In genomic region chr15:67253517-67254237, GRCh38 we compare ENCODE assay signal across 8 cellular contexts. TPM values are rescaled to one million over a fixed set of nuclear protein-coding genes. Genes with fewer than 3 reads are reported as not detected.
DNase-seq lines count a peak whose midpoint lies in the region; ATAC-seq, FAIRE-seq and TF ChIP-seq lines count a peak whose summit lies in the region.

No MANE protein-coding gene starts in this region.

- TF ChIP-seq POLR2A in GM12878 (IDR thresholded peaks at IDR 0.05; ENCODE audit: low read depth, low read length): no peak

- RAD21 ChIA-PET in GM12878 (lab: Charles Lee; ENCODE audit: unreplicated experiment): interaction anchor here (0.7 to 1.0 kb wide), 2 partner anchors 114 to 153 kb away, joined by 3 to 4 read pairs; no protein-coding TSS in a partner anchor

- 25% methylated on average over 16 of the region's 16 CpGs for WGBS in GM12878 (ENCODE audit: insufficient coverage, insufficient replicate concordance, low lambda C conversion rate, missing lambda C conversion rate)

- ATAC-seq in DND-41 (ENCODE audit: insufficient read depth, low read depth) (no peak), GM12878 (no peak), lower lobe of right lung (peak in 1 of 2 donors; percentile 3), upper lobe of right lung (no peak), GM18909 (IDR thresholded peaks at IDR 0.05; ENCODE audit: poor library complexity, unreplicated experiment) (no peak)

- H4K20me1 ChIP-seq in DND-41 (ENCODE audit: insufficient read depth, low read length): no peaks in the 10 kb centered on the region; the same call in 1 of the 2 replicates
- H4K20me1 ChIP-seq in GM12878 (ENCODE audit: control insufficient read depth, insufficient read depth): no peaks in the 10 kb centered on the region

- no peak for TF ChIP-seq RAD21 in GM12878 (IDR thresholded peaks at IDR 0.05; ENCODE audit: insufficient read depth, low read depth, low read length)

- H3K27me3 ChIP-seq in DND-41 (ENCODE audit: insufficient read depth, low read length, poor library complexity): peaks cover 5% of the 10 kb centered on the region
- H3K27me3 ChIP-seq in GM12878 (replicated peaks in 1 of 2; ENCODE audit: control insufficient read depth in 2 of 2, insufficient read depth in 2 of 2, low read length in 1 of 2): no peaks in the 10 kb centered on the region
- H3K27me3 ChIP-seq in lower lobe of right lung (ENCODE audit: low read depth): no peaks in the 10 kb centered on the region
- H3K27me3 ChIP-seq in upper lobe of right lung: no peaks in the 10 kb centered on the region

- peak overlapping the region; percentile 69 for H3K27ac ChIP-seq in DND-41 (ENCODE audit: low read length)
- peak overlapping the region; percentile 78 for H3K27ac ChIP-seq in GM12878 (ENCODE audit: control insufficient read depth, insufficient read depth)
- peak overlapping the region; percentile 91 for H3K27ac ChIP-seq in lower lobe of right lung
- H3K27ac ChIP-seq in upper lobe of right lung: peak overlapping the region; percentile 92

- peak; percentile 11 for DNase-seq in DND-41
- no peak for DNase-seq in LNCaP clone FGC (ENCODE audit: low read depth)
- no peak for DNase-seq in GM12878 (ENCODE audit: low read depth, low spot score)
- no peak for DNase-seq in lower lobe of right lung
- no peak for DNase-seq in upper lobe of right lung
- DNase-seq in ureter (ENCODE audit: low spot score): no peak
- DNase-seq in middle frontal gyrus (ENCODE audit: extremely low spot score, low spot score): no peak

- H3K9me3 ChIP-seq in DND-41 (ENCODE audit: insufficient read depth, low read length, severe bottlenecking) (no peaks in the 10 kb centered on the region), GM12878 (replicated peaks; ENCODE audit: control insufficient read depth, insufficient read depth, low read length) (no peaks in the 10 kb centered on the region), lower lobe of right lung (no peaks in the 10 kb centered on the region), upper lobe of right lung (no peaks in the 10 kb centered on the region)

- TF ChIP-seq EP300 in GM12878 (IDR thresholded peaks at IDR 0.05; ENCODE audit: borderline replicate concordance in 1 of 2, control insufficient read depth in 1 of 2, low read depth in 2 of 2, low read length in 2 of 2): no peak

- H3K9ac ChIP-seq in DND-41 (ENCODE audit: low read depth, low read length) (peak overlapping the region; percentile 68), GM12878 (ENCODE audit: control insufficient read depth, insufficient read depth, low read length) (peak overlapping the region; percentile 90)

- H3K79me2 ChIP-seq in DND-41 (ENCODE audit: insufficient read depth, low read length): peaks cover 52% of the 10 kb centered on the region
- peaks cover 25% of the 10 kb centered on the region for H3K79me2 ChIP-seq in GM12878 (ENCODE audit: control insufficient read depth, insufficient read depth, low read length)

- TF ChIP-seq CTCF in DND-41 (IDR thresholded peaks at IDR 0.05; ENCODE audit: borderline replicate concordance, extremely low read depth, low read length, poor library complexity, severe bottlenecking): no peak
- TF ChIP-seq CTCF in LNCaP clone FGC (IDR thresholded peaks at IDR 0.05; ENCODE audit: control insufficient read depth, extremely low read depth, insufficient read depth): no peak
- TF ChIP-seq CTCF in GM12878 (IDR thresholded peaks at IDR 0.05 in 2 of 3, conservative IDR thresholded peaks at IDR 0.05 in 1 of 3; ENCODE audit: control insufficient read depth in 2 of 3, extremely low read depth in 1 of 3, insufficient read depth in 1 of 3, low read depth in 3 of 3, low read length in 3 of 3): no peak
- TF ChIP-seq CTCF in lower lobe of right lung (IDR thresholded peaks at IDR 0.05): no peak
- no peak for TF ChIP-seq CTCF in upper lobe of right lung (IDR thresholded peaks at IDR 0.05)

- CTCF ChIA-PET in GM12878 (lab: Yijun Ruan, JAX): interaction anchor here (0.6 kb wide), 1 partner anchor 1902 kb away, joined by 3 read pairs; no protein-coding TSS in a partner anchor

- H3K4me1 ChIP-seq in DND-41 (ENCODE audit: insufficient read depth, low read length): peaks cover 22% of the 10 kb centered on the region
- H3K4me1 ChIP-seq in GM12878 (ENCODE audit: control insufficient read depth, insufficient read depth, low read length): no peaks in the 10 kb centered on the region
- peaks cover 21% of the 10 kb centered on the region for H3K4me1 ChIP-seq in lower lobe of right lung
- peaks cover 15% of the 10 kb centered on the region for H3K4me1 ChIP-seq in upper lobe of right lung

- BruUV-seq in GM12878 (replicated peaks; lab: Mats Ljungman, UMichigan): TSS peak; percentile 74

- SMC1A ChIA-PET in GM12878 (lab: Charles Lee; ENCODE audit: uncharacterized antibody, unreplicated experiment): interaction anchor here (1.2 to 2.5 kb wide), 3 partner anchors 12 to 136 kb away, joined by 3 to 9 read pairs (median 3); no protein-coding TSS in a partner anchor

- in situ Hi-C loops in GM12878 (cut with MboI): no loop called here

- POLR2A ChIA-PET in GM12878 (lab: Charles Lee): interaction anchor here (1.4 kb wide), 1 partner anchor 51 kb away, joined by 3 read pairs; no protein-coding TSS in a partner anchor

- H3K36me3 ChIP-seq in DND-41 (ENCODE audit: insufficient read depth, low read length): no peaks in the 10 kb centered on the region
- no peaks in the 10 kb centered on the region for H3K36me3 ChIP-seq in GM12878 (ENCODE audit: control insufficient read depth in 2 of 2, insufficient read depth in 2 of 2, low read length in 1 of 2)
- no peaks in the 10 kb centered on the region for H3K36me3 ChIP-seq in lower lobe of right lung
- no peaks in the 10 kb centered on the region for H3K36me3 ChIP-seq in upper lobe of right lung

- peak overlapping the region; percentile 90 for H2AFZ ChIP-seq in DND-41 (ENCODE audit: low read depth, low read length)
- peak overlapping the region; percentile 87 for H2AFZ ChIP-seq in GM12878 (ENCODE audit: control insufficient read depth, low read depth, low read length)

- H3K4me3 ChIP-seq in DND-41 (ENCODE audit: low read depth in 1 of 2, low read length in 2 of 2) (peak overlapping the region; percentile 72 to 75), LNCaP clone FGC (ENCODE audit: low read depth, low read length) (peak overlapping the region; percentile 71), GM12878 (peak overlapping the region; percentile 84), lower lobe of right lung (peak overlapping the region; percentile 74), upper lobe of right lung (peak overlapping the region; percentile 88)

- no peak for FAIRE-seq in GM12878 (lab: Jason Lieb, UNC)

- peak overlapping the region; percentile 66 for H3K4me2 ChIP-seq in DND-41 (ENCODE audit: insufficient read depth, low read length)
- peak overlapping the region; percentile 87 for H3K4me2 ChIP-seq in GM12878 (ENCODE audit: control insufficient read depth, insufficient read depth)

- intact Hi-C loops in GM12878 (cut with micrococcal nuclease; ENCODE audit: unreplicated experiment): loop anchor here (5.0 kb wide), 1 partner anchor 309 kb away; no protein-coding TSS in a partner anchor
- intact Hi-C loops in lower lobe of right lung (cut with DNase I): no loop called here
- intact Hi-C loops in upper lobe of right lung (cut with DNase I): no loop called here

TF ChIP-seq in GM12878, 131 proteins besides CTCF, POLR2A, EP300 and RAD21 (continues in another document):
- TF ChIP-seq CBFB (IDR thresholded peaks at IDR 0.05; ENCODE audit: low read depth) (no peak), SMAD1 (IDR thresholded peaks at IDR 0.05; ENCODE audit: low read depth, partially characterized antibody) (no peak), ASH2L (IDR thresholded peaks at IDR 0.05; ENCODE audit: borderline replicate concordance, low read depth) (no peak), FOS (IDR thresholded peaks at IDR 0.05; ENCODE audit: borderline replicate concordance, extremely low read depth, insufficient read length) (no peak), IKZF1 (conservative IDR thresholded peaks at IDR 0.05) (no peak)

RNA-seq across cellular contexts. Expression of gene AAGAB, which starts 0.8 kb away (rescaled TPM):
- 34.2 and 35.0 TPM in 2 replicates for total RNA-seq in GM12878 (2013; cell fraction: nucleolus; rRNA removed)
- total RNA-seq in GM12878 (2014; rRNA removed) (30.2 and 34.4 TPM in 2 replicates), GM12878 (2014; rRNA removed; fragmentation: Illumina TruSeq; extraction: Trizol) (36.2 and 37.5 TPM in 2 replicates), GM12878 (2021) (38.3 and 38.6 TPM in 2 replicates), lower lobe of right lung (24.9 TPM), upper lobe of right lung (26.6 TPM), ureter (68.2 TPM)
- 15.2 TPM for polyA plus RNA-seq in GM12878 (2011; ENCODE audit: low read depth)
- polyA plus RNA-seq in GM12878 (2011; rRNA removed) (43.5 and 55.9 TPM in 2 replicates), GM12878 (2014; fragmentation: Illumina TruSeq; extraction: Trizol) (38.4 and 42.6 TPM in 2 replicates), GM12878 (2014; fragmentation: Nextera tagmentation; extraction: Ambion mirVana) (10 to 100 TPM; 11.4 to 32.4 TPM), GM12878 (2014; rRNA removed) (27.8 and 29.1 TPM in 2 replicates), GM12878 (2016; fragmentation: Nextera tagmentation; extraction: Ambion mirVana) (10 to 100 TPM; 52.6 to 62.3 TPM)
- 25.0 and 28.5 TPM in 2 replicates for polyA plus RNA-seq in GM12878 (2011; cell fraction: cytosol; rRNA removed)
- polyA plus RNA-seq in GM12878 (2011; cell fraction: nucleus; rRNA removed): 14.6 and 17.5 TPM in 2 replicates
- polyA plus RNA-seq in GM12878 (2012): 15.3 and 17.8 TPM in 2 replicates
- 43.5 and 60.9 TPM in 2 replicates for polyA minus RNA-seq in GM12878 (2011; rRNA and poly(A)+ RNA removed)
- 9.5 and 20.6 TPM in 2 replicates for polyA minus RNA-seq in GM12878 (2011; cell fraction: cytosol; rRNA and poly(A)+ RNA removed)
- 29.4 and 44.3 TPM in 2 replicates for polyA minus RNA-seq in GM12878 (2011; cell fraction: nucleus; rRNA and poly(A)+ RNA removed)

RNA-seq across cellular contexts. Expression of gene IQCH, which starts 0.9 kb away (rescaled TPM):
- total RNA-seq in GM12878 (2013; cell fraction: nucleolus; rRNA removed): 15.0 and 15.8 TPM in 2 replicates
- 1.2 TPM in 2 replicates for total RNA-seq in GM12878 (2014; rRNA removed)
- 0.94 and 1.2 TPM in 2 replicates for total RNA-seq in GM12878 (2014; rRNA removed; fragmentation: Illumina TruSeq; extraction: Trizol)
- 0.41 and 0.96 TPM in 2 replicates for total RNA-seq in GM12878 (2021)
- polyA plus RNA-seq in GM12878 (2011; ENCODE audit: low read depth): 0.20 TPM
- 0.31 and 0.92 TPM in 2 replicates for polyA plus RNA-seq in GM12878 (2011; rRNA removed)
- polyA plus RNA-seq in GM12878 (2011; cell fraction: cytosol; rRNA removed): 0.10 and 0.28 TPM in 2 replicates
- polyA plus RNA-seq in GM12878 (2011; cell fraction: nucleus; rRNA removed): 0.26 and 1.0 TPM in 2 replicates
- 0.62 and 0.81 TPM in 2 replicates for polyA plus RNA-seq in GM12878 (2012)
- 0.48 and 1.2 TPM in 2 replicates for polyA plus RNA-seq in GM12878 (2014; fragmentation: Illumina TruSeq; extraction: Trizol)
- 1 to 10 TPM in 1 of 2 experiments, under 1 TPM in 1; 0.58 to 1.3 TPM for polyA plus RNA-seq in GM12878 (2014; fragmentation: Nextera tagmentation; extraction: Ambion mirVana)
- polyA plus RNA-seq in GM12878 (2014; rRNA removed): 0.29 and 0.99 TPM in 2 replicates
- 1 to 10 TPM; 1.0 to 1.2 TPM for polyA plus RNA-seq in GM12878 (2016; fragmentation: Nextera tagmentation; extraction: Ambion mirVana)
- polyA minus RNA-seq in GM12878 (2011; rRNA and poly(A)+ RNA removed): 0.82 and 2.0 TPM in 2 replicates
- 0.83 TPM in 1 of 2 replicates, not detected in the other for polyA minus RNA-seq in GM12878 (2011; cell fraction: cytosol; rRNA and poly(A)+ RNA removed)
- polyA minus RNA-seq in GM12878 (2011; cell fraction: nucleus; rRNA and poly(A)+ RNA removed): 1.1 and 2.7 TPM in 2 replicates
- 2.3 TPM for total RNA-seq in lower lobe of right lung
- 0.93 TPM for total RNA-seq in upper lobe of right lung
- total RNA-seq in ureter: 14.4 TPM
